In genomic region chr11:33819278-33819677, GRCh38 we compare ENCODE assay signal across 7 cellular contexts.
"Had no signal": no experiment of that assay in that cellular context is flagged by ENCODE, and none has a peak within 500 bp of the region (broad histone marks: within the 10 kb centered on the region; RNA-seq: fewer than 3 reads in every experiment).

No MANE protein-coding gene starts in this region.

- DNase-seq: H9, HCEC 1CT, IMR-90 had no signal

- FAIRE-seq: H1, H54, HTR-8/SVneo, K562 had no signal
